In the genomic region with DNA sequence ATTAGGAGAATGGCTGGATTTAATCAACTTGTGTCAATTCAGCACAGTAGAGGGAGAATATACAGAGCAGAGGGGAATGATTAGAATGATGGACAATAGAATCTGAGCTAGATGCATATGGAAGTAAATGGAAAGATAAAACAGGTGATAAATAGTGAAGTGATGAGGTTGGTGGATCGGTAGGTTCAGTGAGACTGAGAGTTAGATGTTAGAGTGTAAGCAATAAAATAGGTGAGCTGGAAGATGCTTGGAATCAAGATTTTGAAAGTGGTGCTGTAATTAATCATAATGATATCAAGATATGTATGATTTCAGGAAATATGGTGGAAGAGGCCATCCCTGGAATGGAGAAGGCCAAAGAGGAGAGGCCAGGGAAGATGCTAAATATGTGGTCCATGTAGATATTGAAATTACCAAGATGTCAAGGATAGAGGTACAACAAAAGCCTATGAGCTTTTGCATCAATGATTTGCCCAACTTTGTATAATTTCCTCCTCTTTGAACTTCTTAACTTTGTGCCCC, we compare ENCODE assay signal across 18 cellular contexts. TPM values are rescaled to one million over a fixed set of nuclear protein-coding genes. Genes with fewer than 3 reads are reported as not detected.
"Had no signal": no experiment of that assay in that cellular context is flagged by ENCODE, and none has a peak within 500 bp of the region (broad histone marks: within the 10 kb centered on the region; RNA-seq: fewer than 3 reads in every experiment).

No MANE protein-coding gene starts in this region.

- H3K4me3 ChIP-seq: coronary artery, gastrocnemius medialis, spleen, thoracic aorta, transverse colon had no signal

- H3K9me3 ChIP-seq: gastrocnemius medialis, thoracic aorta, transverse colon had no signal

- H3K36me3 Mint-ChIP-seq: stimulated activated naive B cell treated with anti-CD40 and anti-IgM and Interleukin-4, amounts not matched to agents 10 μg/mL and 1 μg/mL and 100 μg/mL, for 72 hours had no signal

- H3K27ac Mint-ChIP-seq: naive thymus-derived CD8-positive, alpha-beta T cell; stimulated activated naive B cell treated with anti-CD40 and anti-IgM and Interleukin-4, amounts not matched to agents 10 μg/mL and 1 μg/mL and 100 μg/mL, for 72 hours; stimulated activated naive CD8-positive, alpha-beta T cell treated with anti-CD3 and anti-CD28 coated beads, Interleukin-15, amount 100 ng/mL, for 72 hours had no signal

- H3K27me3 ChIP-seq: gastrocnemius medialis, spleen, transverse colon had no signal

- H3K4me1 Mint-ChIP-seq: naive thymus-derived CD8-positive, alpha-beta T cell; stimulated activated naive B cell treated with anti-CD40 and anti-IgM and Interleukin-4, amounts not matched to agents 10 μg/mL and 1 μg/mL and 100 μg/mL, for 72 hours; stimulated activated naive CD8-positive, alpha-beta T cell treated with anti-CD3 and anti-CD28 coated beads, Interleukin-15, amount 100 ng/mL, for 72 hours had no signal

- H3K4me3 Mint-ChIP-seq: naive thymus-derived CD8-positive, alpha-beta T cell; stimulated activated naive B cell treated with anti-CD40 and anti-IgM and Interleukin-4, amounts not matched to agents 10 μg/mL and 1 μg/mL and 100 μg/mL, for 72 hours; stimulated activated naive CD8-positive, alpha-beta T cell treated with anti-CD3 and anti-CD28 coated beads, Interleukin-15, amount 100 ng/mL, for 72 hours had no signal

- H3K4me1 ChIP-seq: gastrocnemius medialis, spleen, transverse colon had no signal

- ATAC-seq: gastrocnemius medialis; left lobe of liver; naive thymus-derived CD8-positive, alpha-beta T cell; sciatic nerve; stimulated activated naive B cell treated with anti-CD40 and anti-IgM and Interleukin-4, amounts not matched to agents 10 μg/mL and 1 μg/mL and 100 μg/mL, for 72 hours; stimulated activated naive CD8-positive, alpha-beta T cell treated with anti-CD3 and anti-CD28 coated beads, Interleukin-15, amount 100 ng/mL, for 72 hours had no signal

- H3K36me3 ChIP-seq: gastrocnemius medialis, transverse colon had no signal

- DNase-seq: central memory CD4-positive, alpha-beta T cell; effector CD4-positive, alpha-beta T cell; gastrocnemius medialis; islet precursor cell; mesendoderm; naive thymus-derived CD8-positive, alpha-beta T cell; posterior cingulate gyrus; spleen; stimulated activated CD4-positive, alpha-beta T cell treated with anti-CD3 and anti-CD28 coated beads, Interleukin-15, amount 100 ng/mL, for 24 hours; stimulated activated CD4-positive, alpha-beta T cell treated with anti-CD3 and anti-CD28 coated beads, Interleukin-1b, Interleukin-23, amount 100 ng/mL, for 48 hours; stimulated activated CD4-positive, alpha-beta T cell treated with anti-CD3 and anti-CD28 coated beads, Interleukin-4, amount 100 ng/mL, for 4 hours; stimulated activated naive B cell treated with anti-CD40 and anti-IgM and Interleukin-4, amounts not matched to agents 10 μg/mL and 1 μg/mL and 100 μg/mL, for 72 hours; stimulated activated naive CD8-positive, alpha-beta T cell treated with anti-CD3 and anti-CD28 coated beads, Interleukin-15, amount 100 ng/mL, for 72 hours; transverse colon had no signal

- H3K27me3 Mint-ChIP-seq: stimulated activated naive B cell treated with anti-CD40 and anti-IgM and Interleukin-4, amounts not matched to agents 10 μg/mL and 1 μg/mL and 100 μg/mL, for 72 hours had no signal

- H3K27ac ChIP-seq: coronary artery, gastrocnemius medialis, spleen, thoracic aorta, transverse colon had no signal

RNA-seq across cellular contexts. Expression of gene PTGS2, which starts 9.2 kb away (rescaled TPM):
- total RNA-seq: naive thymus-derived CD8-positive, alpha-beta T cell had no signal
